In the genomic region with DNA sequence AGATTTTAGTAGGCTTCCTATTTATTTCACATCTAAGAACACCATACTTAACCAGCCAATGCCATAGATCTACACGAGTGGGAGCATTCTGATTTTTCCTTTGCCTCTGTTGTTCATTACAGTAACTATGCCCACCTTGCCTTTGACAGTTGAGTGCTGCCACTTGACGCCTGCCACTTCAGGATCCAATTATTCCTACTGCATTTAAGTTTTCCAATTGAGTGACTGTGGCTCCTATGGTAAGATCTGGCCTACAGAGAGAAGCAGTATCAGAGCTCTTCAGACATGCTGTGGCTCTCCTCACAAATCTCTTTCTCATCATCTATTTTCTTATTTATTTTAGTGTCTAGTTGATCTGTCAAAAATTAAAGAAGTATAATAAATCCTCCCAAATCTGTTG, we compare ENCODE assay signal across 24 cellular contexts.
"Had no signal": no experiment of that assay in that cellular context is flagged by ENCODE, and none has a peak within 500 bp of the region (broad histone marks: within the 10 kb centered on the region; RNA-seq: fewer than 3 reads in every experiment).

No MANE protein-coding gene starts in this region.

- H3K9me3 Mint-ChIP-seq: activated T-helper 17 cell treated with anti-CD3 and anti-CD28 coated beads, Interleukin-2, amount 50 U/mL, for 72 hours; mesothelial cell of epicardium had no signal

- H3K9me3 ChIP-seq: adrenal gland, ascending aorta, ovary, prostate gland, upper lobe of left lung had no signal

- H3K27ac ChIP-seq: adrenal gland, ascending aorta, brain microvascular endothelial cell, left ventricle myocardium inferior, ovary, prostate gland, upper lobe of left lung had no signal

- H3K27me3 Mint-ChIP-seq: activated naive CD8-positive, alpha-beta T cell; activated T-helper 17 cell treated with anti-CD3 and anti-CD28 coated beads, Interleukin-2, amount 50 U/mL, for 72 hours had no signal

- H3K4me1 ChIP-seq: adrenal gland, ascending aorta, left ventricle myocardium inferior, prostate gland, upper lobe of left lung had no signal

- H3K4me3 ChIP-seq: adrenal gland, ascending aorta, left ventricle myocardium inferior, ovary, prostate gland, upper lobe of left lung had no signal

- H3K36me3 Mint-ChIP-seq: activated naive CD8-positive, alpha-beta T cell; mesothelial cell of epicardium; natural killer cell; WTC11 had no signal

- H3K36me3 ChIP-seq: adrenal gland, ascending aorta, brain microvascular endothelial cell, left ventricle myocardium inferior, ovary, prostate gland, upper lobe of left lung had no signal

- H3K27ac Mint-ChIP-seq: activated naive CD8-positive, alpha-beta T cell; activated T-helper 17 cell treated with anti-CD3 and anti-CD28 coated beads, Interleukin-2, amount 50 U/mL, for 72 hours; mesothelial cell of epicardium; natural killer cell; WTC11 had no signal

- H3K4me3 Mint-ChIP-seq: activated naive CD8-positive, alpha-beta T cell; activated T-helper 17 cell treated with anti-CD3 and anti-CD28 coated beads, Interleukin-2, amount 50 U/mL, for 72 hours; mesothelial cell of epicardium; natural killer cell; WTC11 had no signal

- DNase-seq: activated T-cell treated with anti-CD3 and anti-CD28 coated beads, Interleukin-2, amount 50 U/mL, for 1 hour; adrenal gland; brain microvascular endothelial cell; caudate nucleus; dermis blood vessel endothelial cell; effector CD8-positive, alpha-beta T cell; erythroblast; foreskin melanocyte; glutamatergic neuron; hypothalamus; left ventricle myocardium inferior; natural killer cell; ovary; stimulated activated CD4-positive, alpha-beta T cell treated with anti-CD3 and anti-CD28 coated beads, Interleukin-12 subunit alpha, Interleukin-12 subunit beta, amount 100 ng/mL, for 4 hours; stimulated activated CD4-positive, alpha-beta T cell treated with anti-CD3 and anti-CD28 coated beads, Interleukin-4, amount 100 ng/mL, for 4 hours; stimulated activated naive CD8-positive, alpha-beta T cell treated with anti-CD3 and anti-CD28 coated beads, Interleukin-15, Interleukin-2, amounts not matched to agents 100 U/mL and 50 U/mL, for 24 hours; T1000; upper lobe of left lung had no signal

- H3K4me1 Mint-ChIP-seq: activated T-helper 17 cell treated with anti-CD3 and anti-CD28 coated beads, Interleukin-2, amount 50 U/mL, for 72 hours; mesothelial cell of epicardium had no signal

- H3K27me3 ChIP-seq: adrenal gland, ascending aorta, brain microvascular endothelial cell, ovary, upper lobe of left lung had no signal
